ENCODE assay signal across 17 cellular contexts in the genomic region with DNA sequence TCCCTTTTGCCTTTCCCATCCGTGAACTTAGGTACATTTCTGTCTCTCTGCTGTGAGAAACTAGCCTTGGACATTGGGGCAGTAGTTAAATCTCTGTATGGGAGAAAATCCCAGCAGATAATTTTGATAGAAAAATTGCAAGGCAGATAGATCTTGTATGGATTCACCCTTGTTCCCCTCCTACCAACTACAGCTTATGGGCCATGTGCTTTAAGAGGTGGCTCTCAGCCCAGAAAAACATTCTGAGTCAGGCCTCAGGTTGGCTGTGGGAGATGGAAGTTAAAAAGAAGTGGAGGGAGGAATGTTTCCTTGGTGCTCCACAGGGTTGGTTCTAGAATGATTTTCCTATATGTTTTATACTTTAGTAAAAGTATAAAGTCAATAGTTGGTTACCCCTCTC. TPM values are rescaled to one million over a fixed set of nuclear protein-coding genes. Genes with fewer than 3 reads are reported as not detected.
DNase-seq lines count a peak whose midpoint lies in the region; TF ChIP-seq lines count a peak whose summit lies in the region.
"Had no signal": no experiment of that assay in that cellular context is flagged by ENCODE, and none has a peak within 500 bp of the region (broad histone marks: within the 10 kb centered on the region; RNA-seq: fewer than 3 reads in every experiment).

No MANE protein-coding gene starts in this region.

- peak overlapping the region in 1 of 5 donors; percentile 6 for H3K27ac ChIP-seq in adrenal gland
- H3K27ac ChIP-seq: A549, PC-9 had no signal

- intact Hi-C loops in adrenal gland (cut with DNase I), result no loop called here

- peaks cover 22 to 24% of the 10 kb centered on the region in 2 donors for H3K4me1 ChIP-seq in adrenal gland (replicated peaks in 1 of 2)

- DNase-seq in activated naive CD4-positive, alpha-beta T cell treated with anti-CD3 and anti-CD28 coated beads, Interleukin-2, amount 10 ng/mL, durations not matched to agents 7 days and 5 days, result no peak
- no peak for DNase-seq in activated naive CD4-positive, alpha-beta T cell treated with Interleukin-2 at 50 U/mL for 16 hours
- DNase-seq in adrenal gland (peak in 5 of 7 donors; percentile 34 to 44 (median 40)), fibroblast of the aortic adventitia (ENCODE audit: low read depth) (peak; percentile 86), stromal cell of bone marrow (ENCODE audit: low read depth) (peak; percentile 67), NCI-H128 (lab: John Stamatoyannopoulos, UW; ENCODE audit: unreplicated experiment) (no peak), KBM-7 (no peak), GF-D8 (lab: John Stamatoyannopoulos, UW) (no peak)
- DNase-seq: activated CD4-positive, alpha-beta T cell treated with anti-CD3 and anti-CD28 coated beads, Interleukin-2, amount 50 U/mL, for 1 hour; DMS53; naive thymus-derived CD8-positive, alpha-beta T cell; PC-9; spleen had no signal

- H3K4me3 Mint-ChIP-seq in activated naive CD4-positive, alpha-beta T cell treated with anti-CD3 and anti-CD28 coated beads, Interleukin-2, amount 10 ng/mL, durations not matched to agents 7 days and 5 days, result no peak overlapping the region

- peaks cover 8% of the 10 kb centered on the region for H3K9me3 Mint-ChIP-seq in activated naive CD4-positive, alpha-beta T cell treated with anti-CD3 and anti-CD28 coated beads, Interleukin-2, amount 10 ng/mL, durations not matched to agents 7 days and 5 days
- H3K9me3 Mint-ChIP-seq: central memory CD8-positive, alpha-beta T cell had no signal

- H3K27me3 ChIP-seq in adrenal gland, result no peaks in the 10 kb centered on the region
- H3K27me3 ChIP-seq: spleen, tibial nerve had no signal

- H3K4me3 ChIP-seq in adrenal gland (no peak overlapping the region), fibroblast of the aortic adventitia (ENCODE audit: low read depth, low read length) (no peak overlapping the region)
- H3K4me3 ChIP-seq: A549, PC-9, tibial nerve had no signal

- H3K36me3 Mint-ChIP-seq in activated naive CD4-positive, alpha-beta T cell treated with anti-CD3 and anti-CD28 coated beads, Interleukin-2, amount 10 ng/mL, durations not matched to agents 7 days and 5 days, result peaks cover 40% of the 10 kb centered on the region

- peaks cover 37% of the 10 kb centered on the region for H3K4me1 Mint-ChIP-seq in activated naive CD4-positive, alpha-beta T cell treated with anti-CD3 and anti-CD28 coated beads, Interleukin-2, amount 10 ng/mL, durations not matched to agents 7 days and 5 days

- CTCF ChIA-PET in activated naive CD4-positive, alpha-beta T cell treated with anti-CD3 and anti-CD28 coated beads, Interleukin-2, amount 10 ng/mL, durations not matched to agents 7 days and 5 days (lab: Charles Lee), result interaction anchor here (1.0 to 6.7 kb wide), 8 partner anchors 14 to 171 kb away, joined by 3 to 209 read pairs (median 14); partner anchors contain the start of genes BRD8, CDC23, CDC25C and FAM53C

- H3K27me3 Mint-ChIP-seq in activated naive CD4-positive, alpha-beta T cell treated with anti-CD3 and anti-CD28 coated beads, Interleukin-2, amount 10 ng/mL, durations not matched to agents 7 days and 5 days, result peaks cover 3% of the 10 kb centered on the region
- H3K27me3 Mint-ChIP-seq: central memory CD8-positive, alpha-beta T cell; naive thymus-derived CD8-positive, alpha-beta T cell had no signal

- H3K9me3 ChIP-seq in adrenal gland (replicated peaks in 1 of 3), result no peaks in the 10 kb centered on the region

- TF ChIP-seq CTCF in adrenal gland (IDR thresholded peaks at IDR 0.05) (no peak), fibroblast of the aortic adventitia (IDR thresholded peaks at IDR 0.05; ENCODE audit: insufficient read depth, low read length) (no peak)

- H3K36me3 ChIP-seq in adrenal gland (replicated peaks in 1 of 2), result peaks cover 0 to 32% of the 10 kb centered on the region in 2 donors

- 69 to 95% (median 82%) methylated on average over 1 of the region's 1 CpG for WGBS in adrenal gland, 4 donors

- peak overlapping the region; percentile 76 for H3K27ac Mint-ChIP-seq in activated naive CD4-positive, alpha-beta T cell treated with anti-CD3 and anti-CD28 coated beads, Interleukin-2, amount 10 ng/mL, durations not matched to agents 7 days and 5 days

- in situ Hi-C loops in KBM-7 (cut with MboI; ENCODE audit: low pct_unique_long_range_greater_than_20kb, low sequenced_read_pairs), result no loop called here

- TF ChIP-seq POLR2A in adrenal gland (IDR thresholded peaks at IDR 0.05), result no peak

RNA-seq across cellular contexts. Expression of gene KDM3B, which starts 1.4 kb away (rescaled TPM):
- total RNA-seq in adrenal gland (10 to 100 TPM; 38.8 to 68.4 (median 53.5) TPM), fibroblast of the aortic adventitia (ENCODE audit: low replicate concordance) (47.1 and 89.5 TPM in 2 replicates)
- polyA plus RNA-seq in adrenal gland, result 10 to 100 TPM; 23.2 to 35.2 (median 23.8) TPM

RNA-seq across cellular contexts. Expression of gene FAM53C, which starts 13.0 kb away (rescaled TPM):
- 100 to 1,000 TPM in 1 of 8 donors, 10 to 100 TPM in 7; 19.9 to 143 (median 29.6) TPM for total RNA-seq in adrenal gland
- polyA plus RNA-seq in adrenal gland, result 10 to 100 TPM; 11.9 to 23.3 (median 15.9) TPM
- 16.4 and 25.6 TPM in 2 replicates for total RNA-seq in fibroblast of the aortic adventitia (ENCODE audit: low replicate concordance)

RNA-seq across cellular contexts. Expression of gene CDC25C, which starts 19.5 kb away (rescaled TPM):
- total RNA-seq in adrenal gland (under 1 TPM in 4 of 8 donors, not detected in 4; 0.28 to 0.49 (median 0.31) TPM), fibroblast of the aortic adventitia (ENCODE audit: low replicate concordance) (0.16 and 8.9 TPM in 2 replicates)
- under 1 TPM; 0.24 to 0.57 (median 0.32) TPM for polyA plus RNA-seq in adrenal gland
- total RNA-seq: left lobe of liver; naive thymus-derived CD8-positive, alpha-beta T cell had no signal
- polyA plus RNA-seq: naive thymus-derived CD8-positive, alpha-beta T cell had no signal

Comparison
In these comparisons a context has a peak if more than half of its experiments do, and no peak if none do; other contexts are left out.
1. DNase-seq: peak in adrenal gland (5 of 7), fibroblast of the aortic adventitia (single experiment) and stromal cell of bone marrow (single experiment); none in activated naive CD4-positive, alpha-beta T cell treated with anti-CD3 and anti-CD28 coated beads, Interleukin-2, amount 10 ng/mL, durations not matched to agents 7 days and 5 days (single experiment), activated naive CD4-positive, alpha-beta T cell treated with Interleukin-2 at 50 U/mL for 16 hours (single experiment), NCI-H128 (single experiment), KBM-7 (single experiment) and GF-D8 (single experiment).